Comparison of ENCODE assay signal across 31 cellular contexts in genomic region chr18:6661692-6662415, GRCh38.
DNase-seq lines count a peak whose midpoint lies in the region; ATAC-seq and TF ChIP-seq lines count a peak whose summit lies in the region.
"Had no signal": no experiment of that assay in that cellular context is flagged by ENCODE, and none has a peak within 500 bp of the region (broad histone marks: within the 10 kb centered on the region; RNA-seq: fewer than 3 reads in every experiment).

No MANE protein-coding gene starts in this region.

- no peak overlapping the region for H3K4me3 ChIP-seq in cardiac muscle cell
- no peak overlapping the region for H3K4me3 ChIP-seq in heart right ventricle
- H3K4me3 ChIP-seq: BLaER1, GM12878, mucosa of descending colon, tibial artery had no signal

- no peaks in the 10 kb centered on the region for H3K9me3 ChIP-seq in cardiac muscle cell (ENCODE audit: low read depth)
- H3K9me3 ChIP-seq in heart right ventricle = peaks cover 0 to under 1% (median 0%) of the 10 kb centered on the region in 11 donors
- H3K9me3 ChIP-seq: BLaER1, mucosa of descending colon, tibial artery had no signal

- H3K27me3 ChIP-seq in cardiac muscle cell = no peaks in the 10 kb centered on the region
- peaks cover 0 to 3% (median 0%) of the 10 kb centered on the region in 7 donors for H3K27me3 ChIP-seq in heart right ventricle
- H3K27me3 ChIP-seq: BLaER1, tibial artery had no signal

- H3K4me1 Mint-ChIP-seq in WTC11 = peaks cover 32% of the 10 kb centered on the region
- H3K4me1 Mint-ChIP-seq in mesothelial cell of epicardium = peaks cover 46% of the 10 kb centered on the region
- H3K4me1 Mint-ChIP-seq in chondrocyte (ENCODE audit: low read depth) = peaks cover 16% of the 10 kb centered on the region
- H3K4me1 Mint-ChIP-seq: stimulated activated naive CD8-positive, alpha-beta T cell treated with anti-CD3 and anti-CD28 coated beads, Interleukin-15, amount 100 ng/mL, for 72 hours had no signal

- H3K27ac ChIP-seq in cardiac muscle cell = no peak overlapping the region
- H3K27ac ChIP-seq in heart right ventricle = no peak overlapping the region
- H3K27ac ChIP-seq: BLaER1, parathyroid adenoma, tibial artery had no signal

- H3K4me1 ChIP-seq in cardiac muscle cell (ENCODE audit: low read depth) (peaks cover 31% of the 10 kb centered on the region), heart right ventricle (peaks cover 0 to 11% (median 0%) of the 10 kb centered on the region in 9 donors)
- H3K4me1 ChIP-seq: BLaER1, parathyroid adenoma, tibial artery had no signal

- intact Hi-C loops in heart right ventricle (cut with DNase I) = loop anchor here in 1 of 10 donors (10.0 kb wide), 1 partner anchor 63 kb away; the partner anchor contains the start of gene ARHGAP28
- intact Hi-C loops in posterior vena cava (cut with DNase I) = no loop called here

- H3K9me3 Mint-ChIP-seq in WTC11 = peaks cover 1% of the 10 kb centered on the region
- no peaks in the 10 kb centered on the region for H3K9me3 Mint-ChIP-seq in mesothelial cell of epicardium
- peaks cover 0 to 4% of the 10 kb centered on the region in 2 donors for H3K9me3 Mint-ChIP-seq in activated naive CD4-positive, alpha-beta T cell treated with anti-CD3 and anti-CD28 coated beads, Interleukin-2, amount 50 U/mL, for 72 hours
- H3K9me3 Mint-ChIP-seq in chondrocyte (ENCODE audit: low read depth) = no peaks in the 10 kb centered on the region
- H3K9me3 Mint-ChIP-seq: activated CD8-positive, alpha-beta T cell treated with anti-CD3 and anti-CD28 coated beads for 36 hours; brain; neural crest cell; stimulated activated naive CD8-positive, alpha-beta T cell treated with anti-CD3 and anti-CD28 coated beads, Interleukin-15, amount 100 ng/mL, for 72 hours had no signal

- in situ Hi-C loops in GM13976 (cut with MboI; ENCODE audit: low sequenced_read_pairs, unreplicated experiment) = loop anchor here (25.0 kb wide), 1 partner anchor 125 kb away; no protein-coding TSS in a partner anchor

- no peak for TF ChIP-seq CTCF in cardiac muscle cell (IDR thresholded peaks at IDR 0.05; ENCODE audit: low read depth, low read length)
- no peak for TF ChIP-seq CTCF in heart right ventricle (IDR thresholded peaks at IDR 0.05)
- TF ChIP-seq CTCF in WTC11 (IDR thresholded peaks at IDR 0.05) = no peak
- TF ChIP-seq CTCF in mesothelial cell of epicardium (IDR thresholded peaks at IDR 0.05; ENCODE audit: unreplicated experiment) = no peak
- TF ChIP-seq CTCF in GM13976 (IDR thresholded peaks at IDR 0.05; ENCODE audit: borderline replicate concordance, control extremely low read depth, extremely low read depth, insufficient read depth, missing control alignments) = no peak
- no peak for TF ChIP-seq CTCF in chondrocyte (IDR thresholded peaks at IDR 0.05)

- CTCF ChIA-PET in WTC11 (lab: Charles Lee) = interaction anchor here (0.7 to 2.0 kb wide), 2 partner anchors 150 to 224 kb away, joined by 3 to 5 read pairs; no protein-coding TSS in a partner anchor

- H3K36me3 ChIP-seq in cardiac muscle cell (no peaks in the 10 kb centered on the region), heart right ventricle (no peaks in the 10 kb centered on the region)
- H3K36me3 ChIP-seq: BLaER1, tibial artery had no signal

- H3K27ac Mint-ChIP-seq in WTC11 = peak overlapping the region; percentile 79
- H3K27ac Mint-ChIP-seq in mesothelial cell of epicardium = peak overlapping the region; percentile 93
- H3K27ac Mint-ChIP-seq in activated naive CD4-positive, alpha-beta T cell treated with anti-CD3 and anti-CD28 coated beads, Interleukin-2, amount 50 U/mL, for 72 hours = no peak overlapping the region
- no peak overlapping the region for H3K27ac Mint-ChIP-seq in chondrocyte (ENCODE audit: unreplicated experiment)
- H3K27ac Mint-ChIP-seq: activated CD8-positive, alpha-beta T cell treated with anti-CD3 and anti-CD28 coated beads for 36 hours; stimulated activated naive CD8-positive, alpha-beta T cell treated with anti-CD3 and anti-CD28 coated beads, Interleukin-15, amount 100 ng/mL, for 72 hours had no signal

- H3K36me3 Mint-ChIP-seq in WTC11 = peaks cover under 1% of the 10 kb centered on the region; the same call in 1 of the 2 replicates
- no peaks in the 10 kb centered on the region for H3K36me3 Mint-ChIP-seq in mesothelial cell of epicardium
- H3K36me3 Mint-ChIP-seq in activated naive CD4-positive, alpha-beta T cell treated with anti-CD3 and anti-CD28 coated beads, Interleukin-2, amount 50 U/mL, for 72 hours = no peaks in the 10 kb centered on the region
- H3K36me3 Mint-ChIP-seq in chondrocyte (ENCODE audit: low read depth) = no peaks in the 10 kb centered on the region
- H3K36me3 Mint-ChIP-seq: brain had no signal

- WGBS in heart right ventricle, 2 donors = 46 to 61% methylated on average over 4 of the region's 4 CpGs

- H3K4me3 Mint-ChIP-seq in WTC11 (no peak overlapping the region), mesothelial cell of epicardium (no peak overlapping the region), chondrocyte (ENCODE audit: unreplicated experiment) (no peak overlapping the region)
- H3K4me3 Mint-ChIP-seq: activated CD8-positive, alpha-beta T cell treated with anti-CD3 and anti-CD28 coated beads for 36 hours; brain; neural crest cell; stimulated activated naive CD8-positive, alpha-beta T cell treated with anti-CD3 and anti-CD28 coated beads, Interleukin-15, amount 100 ng/mL, for 72 hours had no signal

- ATAC-seq in heart right ventricle (no peak), WTC11 (no peak; the same call in 1 of the 2 replicates)
- ATAC-seq in activated naive CD4-positive, alpha-beta T cell treated with anti-CD3 and anti-CD28 coated beads, Interleukin-2, amount 50 U/mL, for 72 hours = no peak
- ATAC-seq: activated CD4-positive, CD25-positive, alpha-beta regulatory T cell treated with anti-CD3 and anti-CD28 coated beads, Interleukin-2, amount 50 U/mL, for 24 hours; activated CD8-positive, alpha-beta T cell treated with anti-CD3 and anti-CD28 coated beads for 36 hours; GM12878; mucosa of descending colon; Right ventricle myocardium inferior; sciatic nerve; stimulated activated naive CD8-positive, alpha-beta T cell treated with anti-CD3 and anti-CD28 coated beads, Interleukin-15, amount 100 ng/mL, for 72 hours had no signal

- DNase-seq in cardiac muscle cell (ENCODE audit: low read depth in 1 of 2, low spot score in 1 of 2) = peak; percentile 4 to 12
- no peak for DNase-seq in heart right ventricle
- no peak for DNase-seq in WTC11 (ENCODE audit: low spot score)
- no peak for DNase-seq in mesothelial cell of epicardium (ENCODE audit: low spot score in 2 of 2, unreplicated experiment in 2 of 2)
- no peak for DNase-seq in GM13976 (ENCODE audit: low spot score)
- DNase-seq in activated naive CD4-positive, alpha-beta T cell treated with anti-CD3 and anti-CD28 coated beads, Interleukin-2, amount 50 U/mL, for 72 hours (ENCODE audit: low spot score in 2 of 2) = no peak
- DNase-seq in posterior vena cava (ENCODE audit: low spot score) = no peak
- no peak for DNase-seq in chondrocyte (ENCODE audit: low spot score)
- DNase-seq: activated CD8-positive, alpha-beta T cell treated with anti-CD3 and anti-CD28 coated beads for 36 hours; DMS79 treated with DMSO at 0.1 percent for 48 hours; effector CD8-positive, alpha-beta T cell; erythroblast; foreskin melanocyte; H7; hypothalamus; Karpas-422; mucosa of descending colon; NCI-H1048; NCI-H1930; NCI-H446; stimulated activated naive CD8-positive, alpha-beta T cell treated with anti-CD3 and anti-CD28 coated beads, Interleukin-15, amount 100 ng/mL, for 72 hours; SW 1271; tibial artery had no signal

- H3K27me3 Mint-ChIP-seq in WTC11 (ENCODE audit: low read depth) = no peaks in the 10 kb centered on the region
- H3K27me3 Mint-ChIP-seq in mesothelial cell of epicardium (ENCODE audit: low read depth) = no peaks in the 10 kb centered on the region
- H3K27me3 Mint-ChIP-seq in chondrocyte (ENCODE audit: low read depth) = peaks cover 2% of the 10 kb centered on the region
- H3K27me3 Mint-ChIP-seq: activated CD8-positive, alpha-beta T cell treated with anti-CD3 and anti-CD28 coated beads for 36 hours; stimulated activated naive CD8-positive, alpha-beta T cell treated with anti-CD3 and anti-CD28 coated beads, Interleukin-15, amount 100 ng/mL, for 72 hours had no signal

- POLR2A ChIA-PET in WTC11 (lab: Charles Lee) = no interaction called here

TF ChIP-seq in WTC11, 78 proteins besides CTCF, POLR2A, EP300 and RAD21:
- TF ChIP-seq SMAD3 (CRISPR knock-in tag; IDR thresholded peaks at IDR 0.05; ENCODE audit: borderline replicate concordance) (no peak), CDX4 (CRISPR knock-in tag; IDR thresholded peaks at IDR 0.05; ENCODE audit: borderline replicate concordance) (no peak), ZNF396 (CRISPR knock-in tag; IDR thresholded peaks at IDR 0.05; ENCODE audit: borderline replicate concordance) (no peak), GTF2I (CRISPR knock-in tag; conservative IDR thresholded peaks at IDR 0.05) (no peak), CBFB (CRISPR knock-in tag; IDR thresholded peaks at IDR 0.05; ENCODE audit: low read depth) (no peak), SP1 (CRISPR knock-in tag; conservative IDR thresholded peaks at IDR 0.05) (no peak), JUN (CRISPR knock-in tag; IDR thresholded peaks at IDR 0.05) (no peak), NFYB (CRISPR knock-in tag; conservative IDR thresholded peaks at IDR 0.05; ENCODE audit: low read depth) (no peak), RELA (CRISPR knock-in tag; IDR thresholded peaks at IDR 0.05; ENCODE audit: borderline replicate concordance) (no peak), ZNF423 (CRISPR knock-in tag; IDR thresholded peaks at IDR 0.05) (no peak), CREB1 (CRISPR knock-in tag; IDR thresholded peaks at IDR 0.05) (no peak)
- TF ChIP-seq, protein P1, sequence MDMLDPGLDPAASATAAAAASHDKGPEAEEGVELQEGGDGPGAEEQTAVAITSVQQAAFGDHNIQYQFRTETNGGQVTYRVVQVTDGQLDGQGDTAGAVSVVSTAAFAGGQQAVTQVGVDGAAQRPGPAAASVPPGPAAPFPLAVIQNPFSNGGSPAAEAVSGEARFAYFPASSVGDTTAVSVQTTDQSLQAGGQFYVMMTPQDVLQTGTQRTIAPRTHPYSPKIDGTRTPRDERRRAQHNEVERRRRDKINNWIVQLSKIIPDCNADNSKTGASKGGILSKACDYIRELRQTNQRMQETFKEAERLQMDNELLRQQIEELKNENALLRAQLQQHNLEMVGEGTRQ (CRISPR knock-in tag; IDR thresholded peaks at IDR 0.05) = no peak
TF ChIP-seq in WTC11: peak in this region for 0.

Comparison
In these comparisons a context has a peak if more than half of its experiments do, and no peak if none do; other contexts are left out.
1. DNase-seq: peak in cardiac muscle cell (2 of 2); none in heart right ventricle (0 of 2), WTC11 (single experiment), mesothelial cell of epicardium (0 of 2), GM13976 (single experiment), activated naive CD4-positive, alpha-beta T cell treated with anti-CD3 and anti-CD28 coated beads, Interleukin-2, amount 50 U/mL, for 72 hours (0 of 2), posterior vena cava (single experiment) and chondrocyte (single experiment).
2. H3K27ac Mint-ChIP-seq: peak in WTC11 (single experiment) and mesothelial cell of epicardium (single experiment); none in activated naive CD4-positive, alpha-beta T cell treated with anti-CD3 and anti-CD28 coated beads, Interleukin-2, amount 50 U/mL, for 72 hours (0 of 2) and chondrocyte (single experiment).